In the genomic region with DNA sequence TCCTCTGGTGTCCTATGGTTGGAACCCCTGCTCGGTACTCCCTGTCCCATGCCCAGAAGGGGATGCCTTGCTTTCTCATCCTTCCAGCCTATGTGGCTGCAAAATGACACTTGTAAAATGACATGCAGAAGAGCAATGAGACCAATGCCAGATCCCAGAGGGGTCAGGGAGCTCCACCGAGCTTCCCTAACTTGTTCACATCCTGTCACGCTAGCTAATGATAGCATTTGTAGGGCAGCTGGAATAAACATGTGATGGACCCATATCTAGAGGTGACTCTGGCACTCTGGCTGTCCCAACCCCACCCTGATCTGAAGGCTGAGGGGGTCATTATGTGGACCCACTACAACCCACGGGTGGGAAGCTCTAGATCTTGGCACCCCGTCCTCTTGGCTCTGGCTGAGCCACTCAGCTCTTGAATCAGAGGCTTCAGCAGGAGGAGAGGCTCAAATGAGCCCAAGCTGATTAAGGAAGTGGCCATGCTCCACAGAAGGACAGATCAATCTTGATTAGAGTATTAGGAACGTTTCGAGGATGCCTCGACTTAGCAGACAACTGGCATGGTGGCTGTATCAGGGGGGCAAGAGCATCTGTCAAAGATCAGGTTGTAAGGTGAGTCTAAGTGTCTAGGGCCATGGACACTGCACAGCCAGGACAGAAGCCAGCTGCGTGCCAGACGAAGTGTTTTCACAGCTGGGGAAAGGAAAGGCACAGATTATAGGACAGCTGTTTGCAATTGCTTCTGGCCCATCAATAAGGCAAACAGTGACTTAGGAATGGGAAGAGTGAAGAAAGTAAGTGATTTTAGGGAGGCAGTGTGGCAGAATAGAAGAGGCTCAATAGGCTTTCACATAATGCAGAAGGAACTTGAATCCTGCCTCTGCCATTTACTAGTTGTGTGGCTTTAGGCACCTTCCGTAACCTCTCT, we compare ENCODE assay signal across 15 cellular contexts.
A peak's percentile ranks its signal among the peaks of the same experiment; 100 is the strongest.
DNase-seq lines count a peak whose midpoint lies in the region; ATAC-seq and TF ChIP-seq lines count a peak whose summit lies in the region.
"Had no signal": no experiment of that assay in that cellular context is flagged by ENCODE, and none has a peak within 500 bp of the region (broad histone marks: within the 10 kb centered on the region; RNA-seq: fewer than 3 reads in every experiment).

No MANE protein-coding gene starts in this region.

- H4K8ac ChIP-seq in mesenchymal stem cell (ENCODE audit: low read length), result no peak overlapping the region

- H2BK120ac ChIP-seq in mesenchymal stem cell (ENCODE audit: low read depth, low read length), result no peak overlapping the region

- H2BK12ac ChIP-seq in mesenchymal stem cell (ENCODE audit: low read length in 2 of 2), result no peak overlapping the region

- H2BK15ac ChIP-seq in mesenchymal stem cell (ENCODE audit: low read depth, poor library complexity, severe bottlenecking), result no peak overlapping the region

- ATAC-seq in SK-N-SH treated with all-trans-retinoic acid at 6 μM for 48 hours (no peak), psoas muscle (no peak)
- ATAC-seq in stimulated activated naive CD8-positive, alpha-beta T cell treated with anti-CD3 and anti-CD28 coated beads, Interleukin-15, amount 100 ng/mL, for 72 hours, result no peak

- no peaks in the 10 kb centered on the region for H4K20me1 ChIP-seq in SK-N-SH (ENCODE audit: insufficient read depth)

- H3K27ac ChIP-seq in SK-N-SH (ENCODE audit: low read depth in 2 of 2, low read length in 1 of 2), result no peak overlapping the region
- no peak overlapping the region for H3K27ac ChIP-seq in mesenchymal stem cell (ENCODE audit: low read length, poor library complexity, severe bottlenecking)
- H3K27ac ChIP-seq in psoas muscle, result no peak overlapping the region

- H3K14ac ChIP-seq in mesenchymal stem cell (ENCODE audit: low read length in 2 of 2), result no peak overlapping the region

- peaks cover 0 to 7% of the 10 kb centered on the region in 2 experiments; a peak in 1 of 4 replicates for H3K4me1 ChIP-seq in SK-N-SH (ENCODE audit: control insufficient read depth in 1 of 2, insufficient read depth in 2 of 2, low read depth in 1 of 2, low read length in 1 of 2)
- peaks cover 7% of the 10 kb centered on the region for H3K4me1 ChIP-seq in mesenchymal stem cell (ENCODE audit: control insufficient read depth, insufficient read depth, low read depth, low read length)
- no peaks in the 10 kb centered on the region for H3K4me1 ChIP-seq in psoas muscle

- intact Hi-C loops in psoas muscle (cut with DNase I), result no loop called here

- H3K4me3 ChIP-seq in SK-N-SH (ENCODE audit: low read depth in 2 of 2, low read length in 1 of 2) (no peak overlapping the region), mesenchymal stem cell (ENCODE audit: insufficient read depth in 1 of 2, low read depth in 1 of 2, low read length in 2 of 2) (no peak overlapping the region), psoas muscle (no peak overlapping the region)

- DNase-seq in SK-N-SH, result no peak
- peak; percentile 90 for DNase-seq in NCI-H82 (lab: John Stamatoyannopoulos, UW)
- DNase-seq in mesenchymal stem cell, result no peak
- DNase-seq in stimulated activated CD8-positive, alpha-beta memory T cell treated with anti-CD3 and anti-CD28 coated beads, Interleukin-4, amount 100 ng/mL, for 48 hours, result no peak
- DNase-seq in NCI-H748 treated with DMSO at 0.1 percent for 48 hours (lab: John Stamatoyannopoulos, UW), result no peak
- no peak for DNase-seq in stimulated activated naive CD8-positive, alpha-beta T cell treated with anti-CD3 and anti-CD28 coated beads, Interleukin-15, amount 100 ng/mL, for 72 hours
- no peak for DNase-seq in psoas muscle
- DNase-seq: COR-L47, DMS153, NCI-H1105, NCI-H1694, NCI-H2227 treated with DMSO at 0.1 percent for 48 hours, NCI-H526 treated with DMSO at 0.1 percent for 48 hours had no signal

- no peaks in the 10 kb centered on the region for H3K27me3 ChIP-seq in SK-N-SH (ENCODE audit: insufficient read depth)
- no peaks in the 10 kb centered on the region for H3K27me3 ChIP-seq in mesenchymal stem cell (ENCODE audit: control insufficient read depth in 1 of 2, insufficient read depth in 1 of 2, low read length in 2 of 2)
- H3K27me3 ChIP-seq in psoas muscle (ENCODE audit: insufficient read depth in 3 of 3, low read length in 2 of 3), result peaks cover 0 to 6% (median 3%) of the 10 kb centered on the region in 3 donors

- peaks cover 28% of the 10 kb centered on the region for H3K27me3 Mint-ChIP-seq in stimulated activated naive CD8-positive, alpha-beta T cell treated with anti-CD3 and anti-CD28 coated beads, Interleukin-15, amount 100 ng/mL, for 72 hours

- 77% methylated on average over 9 of the region's 11 CpGs for WGBS in SK-N-SH (ENCODE audit: low lambda C conversion rate)
- WGBS in mesenchymal stem cell, result 75% methylated on average over 10 of the region's 11 CpGs
- 41 to 42% (median 42%) methylated on average over 11 of the region's 11 CpGs for WGBS in psoas muscle, 3 donors

- POLR2A ChIA-PET in SK-N-SH (lab: Yijun Ruan, JAX), result no interaction called here

- H2AFZ ChIP-seq in SK-N-SH (ENCODE audit: low read depth), result no peak overlapping the region
- H2AFZ ChIP-seq in mesenchymal stem cell (ENCODE audit: low read depth, low read length), result no peak overlapping the region

- H2BK5ac ChIP-seq in mesenchymal stem cell (ENCODE audit: low read depth, low read length, poor library complexity, severe bottlenecking), result no peak overlapping the region

- H3K9ac ChIP-seq in SK-N-SH (no peak overlapping the region), mesenchymal stem cell (ENCODE audit: low read length) (no peak overlapping the region)

- no peaks in the 10 kb centered on the region for H3F3A ChIP-seq in SK-N-SH (replicated peaks; ENCODE audit: insufficient read depth)

- H3K36me3 ChIP-seq in SK-N-SH (replicated peaks in 1 of 2; ENCODE audit: control insufficient read depth in 1 of 2, insufficient read depth in 2 of 2, low read length in 1 of 2), result no peaks in the 10 kb centered on the region
- no peaks in the 10 kb centered on the region for H3K36me3 ChIP-seq in mesenchymal stem cell (ENCODE audit: control insufficient read depth in 1 of 2, insufficient read depth in 2 of 2, low read depth in 1 of 2, low read length in 2 of 2)
- H3K36me3 ChIP-seq in psoas muscle (ENCODE audit: insufficient read depth in 1 of 2, low read depth in 1 of 2), result no peaks in the 10 kb centered on the region

- no peak overlapping the region for H3K4me2 ChIP-seq in SK-N-SH
- H3K4me2 ChIP-seq in mesenchymal stem cell (ENCODE audit: low read length, poor library complexity, severe bottlenecking), result no peak overlapping the region

- H3K4me1 Mint-ChIP-seq in stimulated activated naive CD8-positive, alpha-beta T cell treated with anti-CD3 and anti-CD28 coated beads, Interleukin-15, amount 100 ng/mL, for 72 hours, result no peaks in the 10 kb centered on the region

- CTCF ChIA-PET in SK-N-SH (lab: Yijun Ruan, JAX), result interaction anchor here (1.0 to 1.3 kb wide), 2 partner anchors 172 to 210 kb away, joined by 3 to 5 read pairs; no protein-coding TSS in a partner anchor

- H3K9me3 ChIP-seq in SK-N-SH, result no peaks in the 10 kb centered on the region
- no peaks in the 10 kb centered on the region for H3K9me3 ChIP-seq in mesenchymal stem cell (ENCODE audit: control insufficient read depth, low read length)
- no peaks in the 10 kb centered on the region for H3K9me3 ChIP-seq in psoas muscle

- H3K9me3 Mint-ChIP-seq in stimulated activated naive CD8-positive, alpha-beta T cell treated with anti-CD3 and anti-CD28 coated beads, Interleukin-15, amount 100 ng/mL, for 72 hours, result no peaks in the 10 kb centered on the region

- no peak for TF ChIP-seq RAD21 in SK-N-SH (IDR thresholded peaks at IDR 0.05; ENCODE audit: low read length)

- H4K91ac ChIP-seq in mesenchymal stem cell (ENCODE audit: low read length), result no peak overlapping the region

- no peak for TF ChIP-seq EP300 in SK-N-SH (IDR thresholded peaks at IDR 0.05; ENCODE audit: borderline replicate concordance in 1 of 2, low read depth in 1 of 2, low read length in 1 of 2)

- TF ChIP-seq CTCF in SK-N-SH (IDR thresholded peaks at IDR 0.05) (no peak), psoas muscle (IDR thresholded peaks at IDR 0.05) (no peak)

- no peaks in the 10 kb centered on the region; the same call in 1 of the 2 replicates for H3K79me2 ChIP-seq in SK-N-SH (ENCODE audit: insufficient read depth)

- no peak overlapping the region for H3K4ac ChIP-seq in mesenchymal stem cell (ENCODE audit: low read depth in 1 of 2, low read length in 2 of 2)

- H3K79me1 ChIP-seq in mesenchymal stem cell (replicated peaks; ENCODE audit: low read length, poor library complexity, severe bottlenecking), result no peaks in the 10 kb centered on the region

- peak overlapping the region; percentile 91 for H2AK5ac ChIP-seq in mesenchymal stem cell (ENCODE audit: low read length, severe bottlenecking)

- no peak overlapping the region for H3K18ac ChIP-seq in mesenchymal stem cell (ENCODE audit: low read depth in 1 of 2, low read length in 2 of 2)

- H3K4me3 Mint-ChIP-seq in stimulated activated naive CD8-positive, alpha-beta T cell treated with anti-CD3 and anti-CD28 coated beads, Interleukin-15, amount 100 ng/mL, for 72 hours, result no peak overlapping the region
- H3K4me3 Mint-ChIP-seq: CD14-positive monocyte had no signal

- H3K27ac Mint-ChIP-seq in stimulated activated naive CD8-positive, alpha-beta T cell treated with anti-CD3 and anti-CD28 coated beads, Interleukin-15, amount 100 ng/mL, for 72 hours, result no peak overlapping the region
- H3K27ac Mint-ChIP-seq: CD14-positive monocyte had no signal

- H3K23ac ChIP-seq in mesenchymal stem cell (ENCODE audit: low read length in 2 of 2), result no peak overlapping the region

- no peaks in the 10 kb centered on the region for H3K9me2 ChIP-seq in SK-N-SH

TF ChIP-seq in SK-N-SH treated with all-trans-retinoic acid at 6 μM for 48 hours, 23 proteins besides CTCF, POLR2A, EP300 and RAD21:
- TF ChIP-seq ESRRG (CRISPR knock-in tag; IDR thresholded peaks at IDR 0.05) (no peak), ZFP3 (CRISPR knock-in tag; IDR thresholded peaks at IDR 0.05) (no peak), TCF4 (CRISPR knock-in tag; IDR thresholded peaks at IDR 0.05; ENCODE audit: borderline replicate concordance) (peak; percentile 27; the same call in 1 of the 2 replicates)

TF ChIP-seq in SK-N-SH, 30 proteins besides CTCF, POLR2A, EP300 and RAD21 (continues in another document):
- TF ChIP-seq MEF2A (IDR thresholded peaks at IDR 0.05; ENCODE audit: borderline replicate concordance, low read depth) (no peak), JUND (IDR thresholded peaks at IDR 0.05) (no peak), MXI1 (IDR thresholded peaks at IDR 0.05; ENCODE audit: low read depth, low read length) (no peak), CHD2 (IDR thresholded peaks at IDR 0.05; ENCODE audit: low read length, partially characterized antibody) (no peak), RCOR1 (IDR thresholded peaks at IDR 0.05; ENCODE audit: low read length) (no peak), FOSL2 (IDR thresholded peaks at IDR 0.05; ENCODE audit: borderline replicate concordance, low read depth) (no peak), NRF1 (IDR thresholded peaks at IDR 0.05; ENCODE audit: low read depth, low read length) (no peak), TAF1 (IDR thresholded peaks at IDR 0.05; ENCODE audit: borderline replicate concordance, low read depth, low read length) (no peak)
- TF ChIP-seq, protein P1, sequence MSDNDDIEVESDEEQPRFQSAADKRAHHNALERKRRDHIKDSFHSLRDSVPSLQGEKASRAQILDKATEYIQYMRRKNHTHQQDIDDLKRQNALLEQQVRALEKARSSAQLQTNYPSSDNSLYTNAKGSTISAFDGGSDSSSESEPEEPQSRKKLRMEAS (IDR thresholded peaks at IDR 0.05; ENCODE audit: low read depth), result no peak
